ENCODE assay signal across 8 cellular contexts in genomic region chr6:26170951-26171841, GRCh38.
A peak's percentile ranks its signal among the peaks of the same experiment; 100 is the strongest.
DNase-seq lines count a peak whose midpoint lies in the region; ATAC-seq and TF ChIP-seq lines count a peak whose summit lies in the region.

No MANE protein-coding gene starts in this region.

- 18 to 21% (median 21%) methylated on average over 10 of the region's 10 CpGs for WGBS in adrenal gland, 4 donors
- WGBS in lung, 2 donors = 20% methylated on average over 10 of the region's 10 CpGs

- H3K9me3 ChIP-seq in CD8-positive, alpha-beta T cell (ENCODE audit: low read length) = no peaks in the 10 kb centered on the region
- no peaks in the 10 kb centered on the region for H3K9me3 ChIP-seq in adrenal gland (replicated peaks in 1 of 3)
- no peaks in the 10 kb centered on the region for H3K9me3 ChIP-seq in lung (ENCODE audit: control insufficient read depth in 2 of 2, insufficient read depth in 1 of 2, low read length in 1 of 2)

- H3K27ac Mint-ChIP-seq in CD8-positive, alpha-beta T cell = peak overlapping the region; percentile 99

- TF ChIP-seq POLR2A in adrenal gland (IDR thresholded peaks at IDR 0.05) = no peak

- H3K27me3 ChIP-seq in CD8-positive, alpha-beta T cell (ENCODE audit: insufficient read depth, low read length) = no peaks in the 10 kb centered on the region
- H3K27me3 ChIP-seq in adrenal gland (no peaks in the 10 kb centered on the region), lung (ENCODE audit: control insufficient read depth, insufficient read depth) (no peaks in the 10 kb centered on the region)

- intact Hi-C loops in CD8-positive, alpha-beta T cell (cut with DNase I, micrococcal nuclease) = loop anchor here (1.0 to 10.0 kb wide), 6 partner anchors 47 to 961 kb away; partner anchors contain the start of gene HMGN4 (in 1 of the 2)
- intact Hi-C loops in adrenal gland (cut with DNase I) = no loop called here

- no peaks in the 10 kb centered on the region for H3K27me3 Mint-ChIP-seq in CD8-positive, alpha-beta T cell (ENCODE audit: low read depth)

- POLR2A ChIA-PET in CD8-positive, alpha-beta T cell (lab: Charles Lee) = interaction anchor here (1.7 to 11.6 kb wide), 12 partner anchors 10 to 79 kb away, joined by 5 to 400 read pairs (median 45); a partner anchor contains a TSS

- ATAC-seq in CD8-positive, alpha-beta T cell = peak; percentile 2
- ATAC-seq in HG02759 (IDR thresholded peaks at IDR 0.05; ENCODE audit: unreplicated experiment) (peak; percentile 4), lung (ENCODE audit: insufficient read depth, low FRiP score) (no peak)

- no peaks in the 10 kb centered on the region for H3K9me3 Mint-ChIP-seq in CD8-positive, alpha-beta T cell

- DNase-seq in CD8-positive, alpha-beta T cell = no peak
- DNase-seq in adrenal gland (no peak), lung (ENCODE audit: low spot score) (no peak), NCI-H526 treated with DMSO at 0.1 percent for 48 hours (lab: John Stamatoyannopoulos, UW) (no peak), NCI-H2081 (lab: John Stamatoyannopoulos, UW) (no peak), RKO (ENCODE audit: low spot score) (no peak), COLO668 (lab: John Stamatoyannopoulos, UW; ENCODE audit: unreplicated experiment) (no peak)

- peak overlapping the region; percentile 65 for H3K4me3 ChIP-seq in CD8-positive, alpha-beta T cell (ENCODE audit: low read depth, low read length)
- H3K4me3 ChIP-seq in adrenal gland (peak overlapping the region in 3 of 4 donors; percentile 13 to 80 (median 74)), lung (peak overlapping the region; percentile 56)

- CTCF ChIA-PET in CD8-positive, alpha-beta T cell (lab: Charles Lee) = interaction anchor here (1.2 to 4.5 kb wide), 3 partner anchors 11 to 26 kb away, joined by 4 to 44 read pairs (median 5); a partner anchor contains a TSS

- TF ChIP-seq CTCF in CD8-positive, alpha-beta T cell (IDR thresholded peaks at IDR 0.05) = no peak
- no peak for TF ChIP-seq CTCF in adrenal gland (IDR thresholded peaks at IDR 0.05)
- TF ChIP-seq CTCF in lung (IDR thresholded peaks at IDR 0.05; ENCODE audit: control extremely low read depth, extremely low read depth) = no peak

- peak overlapping the region; percentile 92 for H3K4me3 Mint-ChIP-seq in CD8-positive, alpha-beta T cell

- H3K36me3 ChIP-seq in CD8-positive, alpha-beta T cell (ENCODE audit: insufficient read depth, low read length) = no peaks in the 10 kb centered on the region
- H3K36me3 ChIP-seq in adrenal gland (replicated peaks in 1 of 2) = no peaks in the 10 kb centered on the region
- no peaks in the 10 kb centered on the region for H3K36me3 ChIP-seq in lung (ENCODE audit: control insufficient read depth in 2 of 2, insufficient read depth in 2 of 2, low read length in 2 of 2)

- H3K4me1 ChIP-seq in CD8-positive, alpha-beta T cell (ENCODE audit: insufficient read depth, low read length) = peaks cover 38% of the 10 kb centered on the region
- H3K4me1 ChIP-seq in adrenal gland (replicated peaks in 1 of 2) = peaks cover 6 to 7% of the 10 kb centered on the region in 2 donors
- H3K4me1 ChIP-seq in lung (ENCODE audit: control insufficient read depth in 2 of 2, insufficient read depth in 2 of 2, low read length in 2 of 2) = peaks cover 1 to 3% of the 10 kb centered on the region in 2 donors

- peaks cover 59% of the 10 kb centered on the region for H3K4me1 Mint-ChIP-seq in CD8-positive, alpha-beta T cell (ENCODE audit: low read depth)

- peak overlapping the region; percentile 92 for H3K27ac ChIP-seq in CD8-positive, alpha-beta T cell (ENCODE audit: low read depth, low read length)
- H3K27ac ChIP-seq in adrenal gland (peak overlapping the region; percentile 86 to 100 (median 99)), lung (ENCODE audit: low read depth in 1 of 2, low read length in 1 of 2) (peak overlapping the region; percentile 98)

- H3K36me3 Mint-ChIP-seq in CD8-positive, alpha-beta T cell = peaks cover 14% of the 10 kb centered on the region

Comparison
In these comparisons a context has a peak if more than half of its experiments do, and no peak if none do; other contexts are left out.
1. intact Hi-C loops: an anchor here in CD8-positive, alpha-beta T cell (1.0 to 10.0 kb wide); none called in adrenal gland.